ENCODE assay signal across 8 cellular contexts in genomic region chr5:54985301-54986268, GRCh38. TPM values are rescaled to one million over a fixed set of nuclear protein-coding genes. Genes with fewer than 3 reads are reported as not detected.
DNase-seq lines count a peak whose midpoint lies in the region; ATAC-seq and TF ChIP-seq lines count a peak whose summit lies in the region.

Gene ESM1 (minus strand): TSS chr5:54985593. CDS start chr5:54985517, 76 bp downstream.

- TF ChIP-seq CTCF in SK-N-SH (IDR thresholded peaks at IDR 0.05) (peak; percentile 11; the same call in 1 of the 2 replicates), foreskin keratinocyte (conservative IDR thresholded peaks at IDR 0.05) (no peak), vagina (IDR thresholded peaks at IDR 0.05) (no peak)

- peaks cover 56% of the 10 kb centered on the region for H3K4me1 Mint-ChIP-seq in activated CD4-positive, alpha-beta T cell treated with anti-CD3 and anti-CD28 coated beads, Interleukin-2, amount 10 ng/mL, durations not matched to agents 24 days and 14 days
- H3K4me1 Mint-ChIP-seq in stimulated activated naive CD8-positive, alpha-beta T cell treated with anti-CD3 and anti-CD28 coated beads, Interleukin-15, amount 100 ng/mL, for 72 hours: peaks cover 27% of the 10 kb centered on the region

- peaks cover 30% of the 10 kb centered on the region for H3K27me3 Mint-ChIP-seq in activated CD4-positive, alpha-beta T cell treated with anti-CD3 and anti-CD28 coated beads, Interleukin-2, amount 10 ng/mL, durations not matched to agents 24 days and 14 days
- peaks cover 19% of the 10 kb centered on the region for H3K27me3 Mint-ChIP-seq in stimulated activated naive CD8-positive, alpha-beta T cell treated with anti-CD3 and anti-CD28 coated beads, Interleukin-15, amount 100 ng/mL, for 72 hours

- peak within 1 kb of the TSS; percentile 68 for H3K9ac ChIP-seq in SK-N-SH

- peak within 1 kb of the TSS; percentile 87 for H3K4me2 ChIP-seq in SK-N-SH

- peaks cover 3% of the 10 kb centered on the region for H3K36me3 Mint-ChIP-seq in activated CD4-positive, alpha-beta T cell treated with anti-CD3 and anti-CD28 coated beads, Interleukin-2, amount 10 ng/mL, durations not matched to agents 24 days and 14 days (ENCODE audit: low read depth)

- CTCF ChIA-PET in SK-N-SH (lab: Yijun Ruan, JAX): interaction anchor here (1.5 to 1.8 kb wide), 2 partner anchors 16 to 161 kb away, joined by 3 to 4 read pairs; no protein-coding TSS in a partner anchor

- H3K27me3 ChIP-seq in SK-N-SH (ENCODE audit: insufficient read depth) (no peaks in the 10 kb centered on the region), foreskin keratinocyte (no peaks in the 10 kb centered on the region), vagina (no peaks in the 10 kb centered on the region)

- TF ChIP-seq POLR2A in vagina (IDR thresholded peaks at IDR 0.05): no peak

- peaks cover 25% of the 10 kb centered on the region for H3F3A ChIP-seq in SK-N-SH (replicated peaks; ENCODE audit: insufficient read depth)

- no peaks in the 10 kb centered on the region for H3K9me3 ChIP-seq in SK-N-SH
- no peaks in the 10 kb centered on the region for H3K9me3 ChIP-seq in vagina

- peaks cover 0 to 10% of the 10 kb centered on the region in 2 experiments; a peak in 3 of 4 replicates for H3K4me1 ChIP-seq in SK-N-SH (ENCODE audit: control insufficient read depth in 1 of 2, insufficient read depth in 2 of 2, low read depth in 1 of 2, low read length in 1 of 2)
- peaks cover 27% of the 10 kb centered on the region for H3K4me1 ChIP-seq in foreskin keratinocyte
- H3K4me1 ChIP-seq in vagina: no peaks in the 10 kb centered on the region

- 3% methylated on average over 11 of the region's 26 CpGs for WGBS in SK-N-SH (ENCODE audit: low lambda C conversion rate)

- POLR2A ChIA-PET in SK-N-SH (lab: Yijun Ruan, JAX): no interaction called here

- H3K27ac Mint-ChIP-seq in activated CD4-positive, alpha-beta T cell treated with anti-CD3 and anti-CD28 coated beads, Interleukin-2, amount 10 ng/mL, durations not matched to agents 24 days and 14 days: no peak within 1 kb of the TSS
- no peak within 1 kb of the TSS for H3K27ac Mint-ChIP-seq in stimulated activated naive CD8-positive, alpha-beta T cell treated with anti-CD3 and anti-CD28 coated beads, Interleukin-15, amount 100 ng/mL, for 72 hours

- H3K36me3 ChIP-seq in SK-N-SH (replicated peaks in 1 of 2; ENCODE audit: control insufficient read depth in 1 of 2, insufficient read depth in 2 of 2, low read length in 1 of 2) (no peaks in the 10 kb centered on the region), vagina (no peaks in the 10 kb centered on the region)

- intact Hi-C loops in activated CD4-positive, alpha-beta T cell treated with anti-CD3 and anti-CD28 coated beads, Interleukin-2, amount 10 ng/mL, durations not matched to agents 24 days and 14 days (cut with micrococcal nuclease): loop anchor here (5.0 to 10.0 kb wide), 2 partner anchors 49 to 127 kb away; no protein-coding TSS in a partner anchor
- intact Hi-C loops in vagina (cut with DNase I): no loop called here
- intact Hi-C loops in cardiac septum (cut with DNase I): no loop called here
- intact Hi-C loops in left colon (cut with DNase I, micrococcal nuclease): no loop called here

- H3K4me3 ChIP-seq in SK-N-SH (ENCODE audit: low read depth in 2 of 2, low read length in 1 of 2) (peak within 1 kb of the TSS; percentile 50 to 67), vagina (no peak within 1 kb of the TSS)

- no peak for TF ChIP-seq EP300 in SK-N-SH (IDR thresholded peaks at IDR 0.05; ENCODE audit: borderline replicate concordance in 1 of 2, low read depth in 1 of 2, low read length in 1 of 2)

- peak within 1 kb of the TSS; percentile 31 for H3K4me3 Mint-ChIP-seq in activated CD4-positive, alpha-beta T cell treated with anti-CD3 and anti-CD28 coated beads, Interleukin-2, amount 10 ng/mL, durations not matched to agents 24 days and 14 days
- peak within 1 kb of the TSS in 1 of 2 donors; percentile 20 for H3K4me3 Mint-ChIP-seq in stimulated activated naive CD8-positive, alpha-beta T cell treated with anti-CD3 and anti-CD28 coated beads, Interleukin-15, amount 100 ng/mL, for 72 hours

- TF ChIP-seq RAD21 in SK-N-SH (IDR thresholded peaks at IDR 0.05; ENCODE audit: low read length): no peak

- no peak for DNase-seq in activated CD4-positive, alpha-beta T cell treated with anti-CD3 and anti-CD28 coated beads, Interleukin-2, amount 10 ng/mL, durations not matched to agents 24 days and 14 days
- no peak for DNase-seq in activated CD4-positive, alpha-beta T cell treated with anti-CD3 and anti-CD28 coated beads for 1 hour
- DNase-seq in SK-N-SH (no peak), foreskin keratinocyte (peak; percentile 88), vagina (ENCODE audit: extremely low spot score in 2 of 2) (no peak), cardiac septum (ENCODE audit: low spot score) (no peak), left colon (no peak)
- no peak for DNase-seq in stimulated activated naive CD8-positive, alpha-beta T cell treated with anti-CD3 and anti-CD28 coated beads, Interleukin-15, amount 100 ng/mL, for 72 hours

- peaks cover 30% of the 10 kb centered on the region; the same call in 1 of the 2 replicates for H3K79me2 ChIP-seq in SK-N-SH (ENCODE audit: insufficient read depth)

- peak within 1 kb of the TSS; percentile 67 for H2AFZ ChIP-seq in SK-N-SH (ENCODE audit: low read depth)

- no peaks in the 10 kb centered on the region for H4K20me1 ChIP-seq in SK-N-SH (ENCODE audit: insufficient read depth)

- no peaks in the 10 kb centered on the region for H3K9me2 ChIP-seq in SK-N-SH

- ATAC-seq in foreskin keratinocyte: peak; percentile 90
- ATAC-seq in stimulated activated naive CD8-positive, alpha-beta T cell treated with anti-CD3 and anti-CD28 coated beads, Interleukin-15, amount 100 ng/mL, for 72 hours: peak; percentile 52
- no peak for ATAC-seq in left colon

- peaks cover 10% of the 10 kb centered on the region for H3K9me3 Mint-ChIP-seq in activated CD4-positive, alpha-beta T cell treated with anti-CD3 and anti-CD28 coated beads, Interleukin-2, amount 10 ng/mL, durations not matched to agents 24 days and 14 days
- H3K9me3 Mint-ChIP-seq in stimulated activated naive CD8-positive, alpha-beta T cell treated with anti-CD3 and anti-CD28 coated beads, Interleukin-15, amount 100 ng/mL, for 72 hours: no peaks in the 10 kb centered on the region

- H3K27ac ChIP-seq in SK-N-SH (ENCODE audit: low read depth in 2 of 2, low read length in 1 of 2) (peak within 1 kb of the TSS; percentile 64 to 69), foreskin keratinocyte (peak within 1 kb of the TSS; percentile 58), vagina (no peak within 1 kb of the TSS)

TF ChIP-seq in SK-N-SH, 30 proteins besides CTCF, POLR2A, EP300 and RAD21 (continues in another document):
- TF ChIP-seq FOXM1 (IDR thresholded peaks at IDR 0.05; ENCODE audit: low read depth) (no peak), REST (IDR thresholded peaks at IDR 0.05; ENCODE audit: low read depth, low read length) (no peak), RCOR1 (IDR thresholded peaks at IDR 0.05; ENCODE audit: low read length) (no peak), USF1 (IDR thresholded peaks at IDR 0.05; ENCODE audit: borderline replicate concordance, low read depth) (no peak), USF2 (IDR thresholded peaks at IDR 0.05; ENCODE audit: borderline replicate concordance, low read depth, low read length) (no peak), NRF1 (IDR thresholded peaks at IDR 0.05; ENCODE audit: low read depth, low read length) (no peak), NFIC (IDR thresholded peaks at IDR 0.05; ENCODE audit: borderline replicate concordance) (no peak)

RNA-seq across cellular contexts. Expression of gene ESM1, which starts in this region (rescaled TPM):
- not detected in 2 replicates for total RNA-seq in activated CD4-positive, alpha-beta T cell treated with anti-CD3 and anti-CD28 coated beads, Interleukin-2, amount 10 ng/mL, durations not matched to agents 24 days and 14 days
- polyA plus RNA-seq in SK-N-SH (2012; rRNA removed): 36.5 and 37.4 TPM in 2 replicates
- polyA plus RNA-seq in SK-N-SH (2012; cell fraction: cytosol; rRNA removed): 29.6 and 39.2 TPM in 2 replicates
- polyA plus RNA-seq in SK-N-SH (2012; cell fraction: nucleus; rRNA removed): 19.3 and 20.2 TPM in 2 replicates
- 3.8 and 18.1 TPM in 2 replicates for total RNA-seq in foreskin keratinocyte
- polyA plus RNA-seq in foreskin keratinocyte: 1.8 and 7.0 TPM in 2 replicates
- total RNA-seq in vagina: not detected
- 0.81 TPM for total RNA-seq in cardiac septum
- total RNA-seq in left colon: not detected

Comparison
In these comparisons a context has a peak if more than half of its experiments do, and no peak if none do; other contexts are left out.
1. DNase-seq: peak in foreskin keratinocyte (2 of 2); none in activated CD4-positive, alpha-beta T cell treated with anti-CD3 and anti-CD28 coated beads, Interleukin-2, amount 10 ng/mL, durations not matched to agents 24 days and 14 days (single experiment), activated CD4-positive, alpha-beta T cell treated with anti-CD3 and anti-CD28 coated beads for 1 hour (single experiment), SK-N-SH (single experiment), stimulated activated naive CD8-positive, alpha-beta T cell treated with anti-CD3 and anti-CD28 coated beads, Interleukin-15, amount 100 ng/mL, for 72 hours (0 of 2), vagina (0 of 2), cardiac septum (single experiment) and left colon (0 of 2).
2. H3K4me3 ChIP-seq: peak in SK-N-SH (2 of 2); none in vagina (0 of 2).